Comparison of ENCODE assay signal across 1 cellular context in the genomic region with DNA sequence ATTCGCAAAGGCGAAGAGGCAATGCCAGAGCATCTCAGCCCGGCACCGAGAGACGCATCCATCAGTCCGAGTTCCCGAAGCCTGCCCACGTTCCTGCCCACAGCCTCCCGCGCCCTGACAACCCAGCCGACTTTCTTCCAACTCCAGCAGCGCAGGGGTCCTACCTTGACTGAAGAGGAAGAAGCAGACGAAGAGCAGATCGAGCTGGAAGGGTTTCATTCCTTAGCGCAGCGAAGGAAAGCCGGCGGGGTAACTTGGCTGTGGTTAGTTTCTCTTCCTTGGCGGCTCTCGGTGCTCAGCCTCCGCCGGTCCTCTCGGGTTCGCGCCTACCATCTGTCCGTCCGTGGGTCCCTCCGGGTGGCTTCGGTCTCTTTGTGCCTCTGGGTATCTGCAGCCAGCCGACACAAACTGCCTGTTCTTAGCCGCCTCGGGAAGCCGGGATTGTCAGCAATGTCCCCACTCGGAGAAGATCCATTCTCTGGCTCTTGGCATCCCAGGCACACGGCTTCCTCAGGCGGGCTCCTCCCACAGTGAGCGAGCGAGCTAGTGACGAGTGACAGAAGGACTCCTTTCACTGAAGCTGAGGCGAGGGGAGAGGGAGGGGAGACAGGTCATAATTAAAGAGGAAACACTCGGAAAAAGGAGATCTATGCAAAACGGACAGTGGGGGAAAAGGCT.
TF ChIP-seq lines count a peak whose summit lies in the region.

A gene (minus strand): TSS at position 480 of the 678 bp plus-strand sequence.

TF ChIP-seq in GM23338, 12 proteins besides CTCF, POLR2A, EP300 and RAD21 (continued from another document):
- TF ChIP-seq, protein P1, sequence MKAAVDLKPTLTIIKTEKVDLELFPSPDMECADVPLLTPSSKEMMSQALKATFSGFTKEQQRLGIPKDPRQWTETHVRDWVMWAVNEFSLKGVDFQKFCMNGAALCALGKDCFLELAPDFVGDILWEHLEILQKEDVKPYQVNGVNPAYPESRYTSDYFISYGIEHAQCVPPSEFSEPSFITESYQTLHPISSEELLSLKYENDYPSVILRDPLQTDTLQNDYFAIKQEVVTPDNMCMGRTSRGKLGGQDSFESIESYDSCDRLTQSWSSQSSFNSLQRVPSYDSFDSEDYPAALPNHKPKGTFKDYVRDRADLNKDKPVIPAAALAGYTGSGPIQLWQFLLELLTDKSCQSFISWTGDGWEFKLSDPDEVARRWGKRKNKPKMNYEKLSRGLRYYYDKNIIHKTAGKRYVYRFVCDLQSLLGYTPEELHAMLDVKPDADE (IDR thresholded peaks at IDR 0.05): no peak
- TF ChIP-seq, protein P2, sequence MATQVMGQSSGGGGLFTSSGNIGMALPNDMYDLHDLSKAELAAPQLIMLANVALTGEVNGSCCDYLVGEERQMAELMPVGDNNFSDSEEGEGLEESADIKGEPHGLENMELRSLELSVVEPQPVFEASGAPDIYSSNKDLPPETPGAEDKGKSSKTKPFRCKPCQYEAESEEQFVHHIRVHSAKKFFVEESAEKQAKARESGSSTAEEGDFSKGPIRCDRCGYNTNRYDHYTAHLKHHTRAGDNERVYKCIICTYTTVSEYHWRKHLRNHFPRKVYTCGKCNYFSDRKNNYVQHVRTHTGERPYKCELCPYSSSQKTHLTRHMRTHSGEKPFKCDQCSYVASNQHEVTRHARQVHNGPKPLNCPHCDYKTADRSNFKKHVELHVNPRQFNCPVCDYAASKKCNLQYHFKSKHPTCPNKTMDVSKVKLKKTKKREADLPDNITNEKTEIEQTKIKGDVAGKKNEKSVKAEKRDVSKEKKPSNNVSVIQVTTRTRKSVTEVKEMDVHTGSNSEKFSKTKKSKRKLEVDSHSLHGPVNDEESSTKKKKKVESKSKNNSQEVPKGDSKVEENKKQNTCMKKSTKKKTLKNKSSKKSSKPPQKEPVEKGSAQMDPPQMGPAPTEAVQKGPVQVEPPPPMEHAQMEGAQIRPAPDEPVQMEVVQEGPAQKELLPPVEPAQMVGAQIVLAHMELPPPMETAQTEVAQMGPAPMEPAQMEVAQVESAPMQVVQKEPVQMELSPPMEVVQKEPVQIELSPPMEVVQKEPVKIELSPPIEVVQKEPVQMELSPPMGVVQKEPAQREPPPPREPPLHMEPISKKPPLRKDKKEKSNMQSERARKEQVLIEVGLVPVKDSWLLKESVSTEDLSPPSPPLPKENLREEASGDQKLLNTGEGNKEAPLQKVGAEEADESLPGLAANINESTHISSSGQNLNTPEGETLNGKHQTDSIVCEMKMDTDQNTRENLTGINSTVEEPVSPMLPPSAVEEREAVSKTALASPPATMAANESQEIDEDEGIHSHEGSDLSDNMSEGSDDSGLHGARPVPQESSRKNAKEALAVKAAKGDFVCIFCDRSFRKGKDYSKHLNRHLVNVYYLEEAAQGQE (IDR thresholded peaks at IDR 0.05; ENCODE audit: unreplicated experiment): no peak
